ENCODE assay signal across 8 cellular contexts in the genomic region with DNA sequence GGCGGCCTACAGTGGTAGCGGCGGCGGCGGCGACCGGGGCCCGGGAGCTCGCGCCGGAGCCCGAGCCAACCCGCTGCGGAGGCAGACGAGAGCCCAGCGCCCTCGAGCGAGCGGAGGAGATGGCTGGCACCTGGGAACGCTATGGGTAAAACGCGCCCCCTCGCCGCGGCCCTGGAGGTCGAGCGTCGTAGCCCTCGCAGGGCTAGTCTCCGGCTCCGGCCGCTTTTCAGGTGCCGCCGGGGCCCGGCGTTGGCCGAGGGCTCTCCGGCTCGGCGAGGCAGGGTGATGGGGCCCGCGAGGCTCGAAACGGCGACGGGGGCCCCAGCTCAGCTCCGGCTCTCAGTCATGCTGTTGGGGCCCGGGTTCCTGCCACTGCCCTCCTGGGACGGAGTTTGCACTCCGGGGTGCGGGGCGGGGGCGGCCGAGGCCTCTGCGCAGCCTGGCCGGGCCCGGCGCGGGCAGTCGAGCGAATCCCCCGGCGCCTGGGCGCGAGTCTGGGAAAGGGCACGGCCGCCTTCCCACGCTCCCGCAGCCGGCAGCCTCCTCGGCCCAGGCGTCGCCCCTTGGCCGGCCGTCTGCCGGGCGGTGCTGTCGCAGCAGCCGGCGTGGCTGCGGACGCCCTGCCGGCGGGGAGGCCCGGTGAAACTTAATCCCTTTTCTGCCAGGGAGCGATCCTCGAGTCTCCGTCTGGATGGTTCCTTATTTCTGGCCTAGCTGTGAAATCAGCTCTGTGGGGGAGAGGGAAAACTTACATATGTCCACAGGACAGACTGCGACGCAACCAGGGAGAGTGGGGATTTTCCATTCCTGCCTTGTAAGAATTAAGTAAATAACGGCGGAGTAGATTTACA. TPM values are rescaled to one million over a fixed set of nuclear protein-coding genes. Genes with fewer than 3 reads are reported as not detected.
DNase-seq lines count a peak whose midpoint lies in the region; ATAC-seq and TF ChIP-seq lines count a peak whose summit lies in the region.

No MANE protein-coding gene starts in this region.

- H3K27me3 ChIP-seq in duodenal mucosa (ENCODE audit: control insufficient read depth in 1 of 2, insufficient read depth in 2 of 2, low read length in 2 of 2) (peaks cover 0 to 7% of the 10 kb centered on the region in 2 donors), lower lobe of right lung (ENCODE audit: low read depth) (no peaks in the 10 kb centered on the region)

- intact Hi-C loops in CD14-positive monocyte (cut with micrococcal nuclease): no loop called here
- intact Hi-C loops in lower lobe of right lung (cut with DNase I): no loop called here

- no peak overlapping the region for H3K27ac Mint-ChIP-seq in CD14-positive monocyte
- peak overlapping the region; percentile 69 for H3K27ac Mint-ChIP-seq in activated CD4-positive, alpha-beta T cell treated with anti-CD3 and anti-CD28 coated beads, Interleukin-2, amount 10 ng/mL, durations not matched to agents 7 days and 5 days

- H3K9ac ChIP-seq in duodenal mucosa (ENCODE audit: low read depth in 1 of 2, low read length in 2 of 2): peak overlapping the region in 1 of 2 donors; percentile 25

- H3K36me3 Mint-ChIP-seq in CD14-positive monocyte: no peaks in the 10 kb centered on the region
- no peaks in the 10 kb centered on the region for H3K36me3 Mint-ChIP-seq in activated CD4-positive, alpha-beta T cell treated with anti-CD3 and anti-CD28 coated beads, Interleukin-2, amount 10 ng/mL, durations not matched to agents 7 days and 5 days (ENCODE audit: low read depth)

- H3K4me1 ChIP-seq in duodenal mucosa (ENCODE audit: control insufficient read depth in 1 of 2, insufficient read depth in 2 of 2, low read length in 2 of 2) (peaks cover 0 to 7% of the 10 kb centered on the region in 2 donors), lower lobe of right lung (peaks cover 14% of the 10 kb centered on the region)

- DNase-seq in CD14-positive monocyte (ENCODE audit: low spot score) (peak; percentile 34), Kasumi-1 (lab: John Stamatoyannopoulos, UW) (peak; percentile 16 to 27), lower lobe of right lung (peak; percentile 55), epidermal melanocyte (ENCODE audit: insufficient read length, low spot score) (no peak)
- no peak for DNase-seq in activated CD4-positive, alpha-beta T cell treated with anti-CD3 and anti-CD28 coated beads, Interleukin-2, amount 10 ng/mL, durations not matched to agents 7 days and 5 days
- peak; percentile 9 for DNase-seq in stimulated activated CD8-positive, alpha-beta memory T cell treated with anti-CD3 and anti-CD28 coated beads, Interleukin-12 subunit alpha, Interleukin-12 subunit beta, amount 100 ng/mL, for 1 hour (ENCODE audit: low read depth)

- H3K9me3 ChIP-seq in duodenal mucosa (ENCODE audit: control insufficient read depth in 1 of 2, low read length in 2 of 2) (no peaks in the 10 kb centered on the region), lower lobe of right lung (no peaks in the 10 kb centered on the region)

- peaks cover 29 to 52% (median 45%) of the 10 kb centered on the region in 3 donors for H3K27me3 Mint-ChIP-seq in CD14-positive monocyte (ENCODE audit: low read depth in 3 of 3)
- H3K27me3 Mint-ChIP-seq in activated CD4-positive, alpha-beta T cell treated with anti-CD3 and anti-CD28 coated beads, Interleukin-2, amount 10 ng/mL, durations not matched to agents 7 days and 5 days: peaks cover 15% of the 10 kb centered on the region

- peak overlapping the region; percentile 43 to 72 for H3K4me3 Mint-ChIP-seq in CD14-positive monocyte
- peak overlapping the region; percentile 65 for H3K4me3 Mint-ChIP-seq in activated CD4-positive, alpha-beta T cell treated with anti-CD3 and anti-CD28 coated beads, Interleukin-2, amount 10 ng/mL, durations not matched to agents 7 days and 5 days

- peak; percentile 52 for ATAC-seq in GM21423 (IDR thresholded peaks at IDR 0.05; ENCODE audit: unreplicated experiment)
- ATAC-seq in lower lobe of right lung: peak; percentile 76 to 78

- peaks cover 0 to 9% (median 3%) of the 10 kb centered on the region in 7 donors for H3K9me3 Mint-ChIP-seq in CD14-positive monocyte
- H3K9me3 Mint-ChIP-seq in activated CD4-positive, alpha-beta T cell treated with anti-CD3 and anti-CD28 coated beads, Interleukin-2, amount 10 ng/mL, durations not matched to agents 7 days and 5 days: no peaks in the 10 kb centered on the region

- peak overlapping the region; percentile 56 for H3K27ac ChIP-seq in duodenal mucosa (ENCODE audit: low read depth, low read length)
- peak overlapping the region; percentile 89 for H3K27ac ChIP-seq in lower lobe of right lung

- POLR2A ChIA-PET in activated CD4-positive, alpha-beta T cell treated with anti-CD3 and anti-CD28 coated beads, Interleukin-2, amount 10 ng/mL, durations not matched to agents 7 days and 5 days (lab: Charles Lee): no interaction called here

- H3K36me3 ChIP-seq in duodenal mucosa (ENCODE audit: control insufficient read depth in 1 of 2, insufficient read depth in 2 of 2, low read length in 2 of 2) (no peaks in the 10 kb centered on the region), lower lobe of right lung (no peaks in the 10 kb centered on the region)

- H3K4me1 Mint-ChIP-seq in CD14-positive monocyte: peaks cover 22% of the 10 kb centered on the region
- peaks cover 18% of the 10 kb centered on the region for H3K4me1 Mint-ChIP-seq in activated CD4-positive, alpha-beta T cell treated with anti-CD3 and anti-CD28 coated beads, Interleukin-2, amount 10 ng/mL, durations not matched to agents 7 days and 5 days

- H3K4me3 ChIP-seq in duodenal mucosa (ENCODE audit: low read depth in 1 of 2, low read length in 2 of 2): peak overlapping the region; percentile 60 to 61
- H3K4me3 ChIP-seq in lower lobe of right lung: peak overlapping the region; percentile 59

- CTCF ChIA-PET in activated CD4-positive, alpha-beta T cell treated with anti-CD3 and anti-CD28 coated beads, Interleukin-2, amount 10 ng/mL, durations not matched to agents 7 days and 5 days (lab: Charles Lee): interaction anchor here (0.9 kb wide), 1 partner anchor 104 kb away, joined by 3 read pairs; no protein-coding TSS in a partner anchor

- TF ChIP-seq CTCF in CD14-positive monocyte (IDR thresholded peaks at IDR 0.05) (no peak), lower lobe of right lung (IDR thresholded peaks at IDR 0.05) (no peak)

RNA-seq across cellular contexts. Expression of a gene that starts 0.8 kb away (rescaled TPM):
- polyA plus RNA-seq in CD14-positive monocyte: under 1 TPM in 1 of 2 donors, not detected in 1; 0.20 TPM
- 1 to 10 TPM; 3.6 to 3.8 TPM for total RNA-seq in activated CD4-positive, alpha-beta T cell treated with anti-CD3 and anti-CD28 coated beads, Interleukin-2, amount 10 ng/mL, durations not matched to agents 7 days and 5 days
- 20.3 TPM for total RNA-seq in lower lobe of right lung

RNA-seq across cellular contexts. Expression of a gene that starts 49.0 kb away (rescaled TPM):
- not detected for polyA plus RNA-seq in CD14-positive monocyte
- total RNA-seq in activated CD4-positive, alpha-beta T cell treated with anti-CD3 and anti-CD28 coated beads, Interleukin-2, amount 10 ng/mL, durations not matched to agents 7 days and 5 days: not detected
- total RNA-seq in lower lobe of right lung: not detected

RNA-seq across cellular contexts. Expression of a gene that starts 50.9 kb away (rescaled TPM):
- 100 to 1,000 TPM; 171 to 326 TPM for polyA plus RNA-seq in CD14-positive monocyte
- 10 to 100 TPM; 36.5 to 41.9 TPM for total RNA-seq in activated CD4-positive, alpha-beta T cell treated with anti-CD3 and anti-CD28 coated beads, Interleukin-2, amount 10 ng/mL, durations not matched to agents 7 days and 5 days
- total RNA-seq in lower lobe of right lung: 350 TPM

Comparison
In these comparisons a context has a peak if more than half of its experiments do, and no peak if none do; other contexts are left out.
1. DNase-seq: peak in CD14-positive monocyte (single experiment), Kasumi-1 (2 of 2), lower lobe of right lung (single experiment) and stimulated activated CD8-positive, alpha-beta memory T cell treated with anti-CD3 and anti-CD28 coated beads, Interleukin-12 subunit alpha, Interleukin-12 subunit beta, amount 100 ng/mL, for 1 hour (single experiment); none in activated CD4-positive, alpha-beta T cell treated with anti-CD3 and anti-CD28 coated beads, Interleukin-2, amount 10 ng/mL, durations not matched to agents 7 days and 5 days (single experiment) and epidermal melanocyte (single experiment).